In genomic region chr3:39063143-39063542, GRCh38 we compare ENCODE assay signal across 6 cellular contexts. TPM values are rescaled to one million over a fixed set of nuclear protein-coding genes. Genes with fewer than 3 reads are reported as not detected.
"Had no signal": no experiment of that assay in that cellular context is flagged by ENCODE, and none has a peak within 500 bp of the region (broad histone marks: within the 10 kb centered on the region; RNA-seq: fewer than 3 reads in every experiment).

No MANE protein-coding gene starts in this region.

- ATAC-seq: GM23338, K562 had no signal

- H2AFZ ChIP-seq: GM23338 had no signal

- DNase-seq: H9, HCEC 1CT, IMR-90 had no signal

- H3K4me3 ChIP-seq: GM23338, K562 had no signal

- H3K9me3 Mint-ChIP-seq: GM23338, H9 had no signal

- H3K4me1 Mint-ChIP-seq: GM23338 had no signal

- H3K4me3 Mint-ChIP-seq: GM23338, H9 had no signal

- H3K4me2 ChIP-seq: GM23338 had no signal

- H3K27ac Mint-ChIP-seq: GM23338 had no signal

RNA-seq across cellular contexts. Expression of gene SCN11A, which starts 11.4 kb away (rescaled TPM):
- total RNA-seq: HT-29 had no signal
